15 cellular contexts compared by ENCODE assay signal in the genomic region with DNA sequence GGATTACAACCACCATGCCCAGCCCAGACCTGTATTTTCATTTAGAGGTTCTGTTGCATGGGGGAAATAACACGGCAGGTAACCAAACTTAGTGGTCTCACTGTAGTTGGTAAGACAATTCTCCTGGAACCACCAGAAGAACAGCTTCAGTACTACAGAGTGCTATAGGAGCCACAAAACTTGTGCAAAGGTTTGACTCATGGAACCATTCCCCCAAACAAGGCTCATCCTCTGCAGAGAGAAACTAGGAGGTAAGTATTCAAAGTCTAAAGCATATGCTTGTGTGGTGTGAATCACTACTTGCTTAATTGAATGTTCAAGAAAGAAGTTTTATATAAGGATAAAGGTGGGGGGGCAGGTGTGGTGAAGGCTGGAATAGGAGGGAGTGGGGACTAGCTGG. TPM values are rescaled to one million over a fixed set of nuclear protein-coding genes. Genes with fewer than 3 reads are reported as not detected.
DNase-seq lines count a peak whose midpoint lies in the region; ATAC-seq and TF ChIP-seq lines count a peak whose summit lies in the region.
"Had no signal": no experiment of that assay in that cellular context is flagged by ENCODE, and none has a peak within 500 bp of the region (broad histone marks: within the 10 kb centered on the region; RNA-seq: fewer than 3 reads in every experiment).

No MANE protein-coding gene starts in this region.

- H3K4me3 ChIP-seq in KMS-11 (IDR thresholded peaks at IDR 0.05; ENCODE audit: insufficient read depth, low read depth, low read length) (no peak overlapping the region), neutrophil (ENCODE audit: low read depth in 1 of 2, low read length in 1 of 2) (peak overlapping the region; percentile 46 to 47), colonic mucosa (no peak overlapping the region)
- H3K4me3 ChIP-seq: body of pancreas, prostate gland, vagina had no signal

- H4K20me1 ChIP-seq in KMS-11 (ENCODE audit: insufficient read depth): no peaks in the 10 kb centered on the region

- peaks cover 13% of the 10 kb centered on the region for H3K36me3 Mint-ChIP-seq in activated naive CD8-positive, alpha-beta T cell treated with anti-CD3 and anti-CD28 coated beads, Interleukin-2, amount 50 U/mL, for 24 hours (ENCODE audit: low read depth)

- H3K4me2 ChIP-seq in KMS-11: peak overlapping the region; percentile 11; the same call in 1 of the 2 replicates

- no peak for TF ChIP-seq CTCF in KMS-11 (conservative IDR thresholded peaks at IDR 0.05; ENCODE audit: low read depth, low read length)
- no peak for TF ChIP-seq CTCF in neutrophil (IDR thresholded peaks at IDR 0.05)
- TF ChIP-seq CTCF in colonic mucosa (IDR thresholded peaks at IDR 0.05): no peak

- no peaks in the 10 kb centered on the region for H3K9me3 Mint-ChIP-seq in activated naive CD8-positive, alpha-beta T cell treated with anti-CD3 and anti-CD28 coated beads, Interleukin-2, amount 50 U/mL, for 24 hours

- H3K27ac Mint-ChIP-seq in activated naive CD8-positive, alpha-beta T cell treated with anti-CD3 and anti-CD28 coated beads, Interleukin-2, amount 50 U/mL, for 24 hours: peak overlapping the region; percentile 86

- H3K9me3 ChIP-seq in neutrophil: no peaks in the 10 kb centered on the region
- no peaks in the 10 kb centered on the region for H3K9me3 ChIP-seq in colonic mucosa
- H3K9me3 ChIP-seq: body of pancreas, prostate gland, vagina had no signal

- intact Hi-C loops in colonic mucosa (cut with DNase I): no loop called here

- H3K9ac ChIP-seq in KMS-11 (no peak overlapping the region), colonic mucosa (ENCODE audit: low read depth in 2 of 2, low read length in 2 of 2) (no peak overlapping the region)

- H3K4me1 ChIP-seq in KMS-11 (ENCODE audit: low read depth, poor library complexity, severe bottlenecking) (peaks cover 31% of the 10 kb centered on the region), neutrophil (ENCODE audit: control insufficient read depth in 1 of 2, insufficient read depth in 1 of 2, low read depth in 1 of 2, low read length in 1 of 2) (peaks cover 54 to 59% of the 10 kb centered on the region in 2 experiments), colonic mucosa (no peaks in the 10 kb centered on the region)
- H3K4me1 ChIP-seq: prostate gland, vagina had no signal

- peaks cover 47% of the 10 kb centered on the region for H3K4me1 Mint-ChIP-seq in activated naive CD8-positive, alpha-beta T cell treated with anti-CD3 and anti-CD28 coated beads, Interleukin-2, amount 50 U/mL, for 24 hours

- H3K27ac ChIP-seq in KMS-11 (peak overlapping the region; percentile 1; the same call in 1 of the 2 replicates), neutrophil (peak overlapping the region; percentile 95), colonic mucosa (no peak overlapping the region)
- H3K27ac ChIP-seq: body of pancreas, prostate gland, vagina had no signal

- DNase-seq in activated CD4-positive, CD25-positive, alpha-beta regulatory T cell treated with anti-CD3 and anti-CD28 coated beads, Interleukin-2, amount 50 U/mL, for 72 hours: no peak
- no peak for DNase-seq in activated naive CD8-positive, alpha-beta T cell treated with anti-CD3 and anti-CD28 coated beads, Interleukin-2, amount 50 U/mL, for 24 hours
- DNase-seq in colonic mucosa: no peak
- DNase-seq in NCI-H2081 treated with DMSO at 0.1 percent for 48 hours (lab: John Stamatoyannopoulos, UW): no peak
- DNase-seq: erythroblast, left ventricle myocardium superior, NCI-H1417 treated with DMSO at 0.1 percent for 48 hours, NCI-H226 had no signal

- H3K27me3 Mint-ChIP-seq in activated naive CD8-positive, alpha-beta T cell treated with anti-CD3 and anti-CD28 coated beads, Interleukin-2, amount 50 U/mL, for 24 hours: no peaks in the 10 kb centered on the region

- peak overlapping the region; percentile 35 for H3K4me3 Mint-ChIP-seq in activated naive CD8-positive, alpha-beta T cell treated with anti-CD3 and anti-CD28 coated beads, Interleukin-2, amount 50 U/mL, for 24 hours

- H3K27me3 ChIP-seq in KMS-11 (ENCODE audit: insufficient read depth, low read depth) (no peaks in the 10 kb centered on the region), neutrophil (no peaks in the 10 kb centered on the region), colonic mucosa (no peaks in the 10 kb centered on the region)
- H3K27me3 ChIP-seq: body of pancreas, vagina had no signal

- no peaks in the 10 kb centered on the region for H3K79me2 ChIP-seq in KMS-11 (ENCODE audit: insufficient read depth, low read depth)

- peak; percentile 37 to 57 for ATAC-seq in activated CD4-positive, CD25-positive, alpha-beta regulatory T cell treated with anti-CD3 and anti-CD28 coated beads, Interleukin-2, amount 50 U/mL, for 24 hours
- ATAC-seq in activated naive CD8-positive, alpha-beta T cell treated with anti-CD3 and anti-CD28 coated beads, Interleukin-2, amount 50 U/mL, for 24 hours: peak; percentile 72
- no peak for ATAC-seq in GM18907 (IDR thresholded peaks at IDR 0.05; ENCODE audit: unreplicated experiment)
- ATAC-seq: body of pancreas, left ventricle myocardium superior had no signal

- H3K36me3 ChIP-seq in KMS-11 (ENCODE audit: insufficient read depth) (no peaks in the 10 kb centered on the region), neutrophil (peaks cover 40% of the 10 kb centered on the region), colonic mucosa (no peaks in the 10 kb centered on the region)
- H3K36me3 ChIP-seq: prostate gland, vagina had no signal

- no peak overlapping the region for H2AFZ ChIP-seq in KMS-11 (ENCODE audit: low read depth)

RNA-seq across cellular contexts. Expression of a gene that starts 58.7 kb away (rescaled TPM):
- total RNA-seq in colonic mucosa: 10 to 100 TPM; 47.5 to 67.6 TPM

Comparison
In these comparisons a context has a peak if more than half of its experiments do, and no peak if none do; other contexts are left out.
1. H3K4me3 ChIP-seq: peak in neutrophil (2 of 2); none in KMS-11 (single experiment) and colonic mucosa (single experiment).